Comparison of ENCODE assay signal across 23 cellular contexts in genomic region chr3:37251993-37252392, GRCh38. TPM values are rescaled to one million over a fixed set of nuclear protein-coding genes. Genes with fewer than 3 reads are reported as not detected.
DNase-seq lines count a peak whose midpoint lies in the region; ATAC-seq, FAIRE-seq and TF ChIP-seq lines count a peak whose summit lies in the region.
"Had no signal": no experiment of that assay in that cellular context is flagged by ENCODE, and none has a peak within 500 bp of the region (broad histone marks: within the 10 kb centered on the region; RNA-seq: fewer than 3 reads in every experiment).

No MANE protein-coding gene starts in this region.

- FAIRE-seq in HepG2 (lab: Jason Lieb, UNC) = no peak
- peak; percentile 36 for FAIRE-seq in H54 (lab: Jason Lieb, UNC)
- no peak for FAIRE-seq in K562 (lab: Jason Lieb, UNC)
- FAIRE-seq: A204.1, D721Med, G401.6, GM12891, GM19239 had no signal

- TF ChIP-seq RAD21 in HepG2 (CRISPR knock-in tag; IDR thresholded peaks at IDR 0.05) (no peak), K562 (CRISPR knock-in tag; conservative IDR thresholded peaks at IDR 0.05 in 1 of 2, IDR thresholded peaks at IDR 0.05 in 1 of 2) (no peak)

- no peak overlapping the region for H3K27ac ChIP-seq in HepG2 (ENCODE audit: extremely low read length, insufficient read depth, low read length)
- H3K27ac ChIP-seq in right lobe of liver = no peak overlapping the region
- no peak overlapping the region for H3K27ac ChIP-seq in K562 (ENCODE audit: extremely low read depth, low read depth, low read length)
- H3K27ac ChIP-seq: BLaER1 treated with 17β-estradiol and CSF1 and Interleukin-3, amounts not matched to agents 10 nM and 100 nM; C4-2B had no signal

- no TSS peak for BruUV-seq in HepG2 (replicated peaks; lab: Mats Ljungman, UMichigan)
- no TSS peak for BruUV-seq in K562 (replicated peaks; lab: Mats Ljungman, UMichigan)

- H3K9me1 ChIP-seq in K562 (ENCODE audit: control insufficient read depth, insufficient read depth, low read length) = peaks cover 4% of the 10 kb centered on the region

- H3K27me3 ChIP-seq in HepG2 (ENCODE audit: control insufficient read depth in 1 of 2, insufficient read depth in 2 of 2, low read length in 2 of 2) (no peaks in the 10 kb centered on the region), right lobe of liver (no peaks in the 10 kb centered on the region), K562 (ENCODE audit: control insufficient read depth in 2 of 2, insufficient read depth in 2 of 2, low read length in 2 of 2) (no peaks in the 10 kb centered on the region)
- H3K27me3 ChIP-seq: BLaER1 treated with 17β-estradiol and CSF1 and Interleukin-3, amounts not matched to agents 10 nM and 100 nM had no signal

- 95% methylated on average over 2 of the region's 2 CpGs for WGBS in HepG2 (ENCODE audit: low lambda C conversion rate)
- WGBS in right lobe of liver (ENCODE audit: insufficient coverage, low coverage, low lambda C conversion rate, missing lambda C conversion rate) = 85% methylated on average over 2 of the region's 2 CpGs
- WGBS in K562 (ENCODE audit: insufficient coverage, low coverage, missing lambda C conversion rate) = 83% methylated on average over 2 of the region's 2 CpGs

- H3K36me3 Mint-ChIP-seq in activated T-cell treated with anti-CD3 and anti-CD28 coated beads, Interleukin-2, amount 50 U/mL, for 24 hours (ENCODE audit: low read depth) = peaks cover 61% of the 10 kb centered on the region

- H3K4me3 ChIP-seq in HepG2 (replicated peaks in 1 of 3; ENCODE audit: insufficient read depth in 1 of 3, low read depth in 2 of 3, low read length in 3 of 3) = no peak overlapping the region
- H3K4me3 ChIP-seq in right lobe of liver = no peak overlapping the region
- no peak overlapping the region for H3K4me3 ChIP-seq in K562
- H3K4me3 ChIP-seq: BLaER1 treated with 17β-estradiol and CSF1 and Interleukin-3, amounts not matched to agents 10 nM and 100 nM had no signal

- peaks cover 87% of the 10 kb centered on the region for H3K79me2 ChIP-seq in HepG2 (ENCODE audit: insufficient read depth, low read length)
- peaks cover 87% of the 10 kb centered on the region for H3K79me2 ChIP-seq in K562 (ENCODE audit: control insufficient read depth, insufficient read depth, low read length)

- CTCF ChIA-PET in HepG2 (lab: Yijun Ruan, JAX; ENCODE audit: low intra/inter-chr PET ratio, low total read pairs) (no interaction called here), K562 (lab: Yijun Ruan, JAX; ENCODE audit: low intra/inter-chr PET ratio) (interaction anchor here (0.6 kb wide), 2 partner anchors 8 to 77 kb away, joined by 3 read pairs; no protein-coding TSS in a partner anchor)

- intact Hi-C loops in HepG2 (cut with micrococcal nuclease; ENCODE audit: unreplicated experiment) = no loop called here
- intact Hi-C loops in right lobe of liver (cut with DNase I) = no loop called here
- intact Hi-C loops in K562 (cut with micrococcal nuclease) = no loop called here

- no peak overlapping the region for H2AFZ ChIP-seq in HepG2 (ENCODE audit: low read length)
- H2AFZ ChIP-seq in K562 (ENCODE audit: low read depth, low read length) = no peak overlapping the region

- ATAC-seq in HepG2 = no peak
- no peak for ATAC-seq in right lobe of liver
- ATAC-seq in K562 = no peak
- no peak for ATAC-seq in HG03442 (IDR thresholded peaks at IDR 0.05; ENCODE audit: unreplicated experiment)
- ATAC-seq: CD8-positive, alpha-beta T cell had no signal

- H3K4me3 Mint-ChIP-seq in activated T-cell treated with anti-CD3 and anti-CD28 coated beads, Interleukin-2, amount 50 U/mL, for 24 hours = no peak overlapping the region
- H3K4me3 Mint-ChIP-seq: B cell; CD4-positive, alpha-beta T cell; CD8-positive, alpha-beta T cell had no signal

- TF ChIP-seq POLR2A in HepG2 (IDR thresholded peaks at IDR 0.05; ENCODE audit: insufficient read depth in 1 of 2, low read depth in 2 of 2, low read length in 2 of 2) (no peak), right lobe of liver (IDR thresholded peaks at IDR 0.05) (no peak), H54 (IDR thresholded peaks at IDR 0.05; ENCODE audit: low read depth, low read length) (no peak), K562 (conservative IDR thresholded peaks at IDR 0.05) (no peak), erythroblast (IDR thresholded peaks at IDR 0.05; ENCODE audit: low read length) (no peak)

- H3K9ac ChIP-seq in HepG2 (ENCODE audit: insufficient read depth, low read depth, low read length) (no peak overlapping the region), K562 (ENCODE audit: insufficient read depth in 1 of 2, low read depth in 2 of 2, low read length in 2 of 2) (no peak overlapping the region)
- H3K9ac ChIP-seq: BLaER1 treated with 17β-estradiol and CSF1 and Interleukin-3, amounts not matched to agents 10 nM and 100 nM had no signal

- H3K9me3 ChIP-seq in HepG2 (ENCODE audit: low read length) (no peaks in the 10 kb centered on the region), right lobe of liver (no peaks in the 10 kb centered on the region), K562 (replicated peaks; ENCODE audit: control insufficient read depth, insufficient read depth, low read depth, low read length) (no peaks in the 10 kb centered on the region)
- H3K9me3 ChIP-seq: BLaER1 treated with 17β-estradiol and CSF1 and Interleukin-3, amounts not matched to agents 10 nM and 100 nM; Caco-2 had no signal

- TF ChIP-seq EP300 in HepG2 (IDR thresholded peaks at IDR 0.05; ENCODE audit: low read depth in 2 of 2, low read length in 2 of 2) (no peak), HepG2 (CRISPR knock-in tag; IDR thresholded peaks at IDR 0.05; ENCODE audit: borderline replicate concordance) (no peak), K562 (IDR thresholded peaks at IDR 0.05; ENCODE audit: low read length) (no peak)

- no peaks in the 10 kb centered on the region for H3K27me3 Mint-ChIP-seq in activated T-cell treated with anti-CD3 and anti-CD28 coated beads, Interleukin-2, amount 50 U/mL, for 24 hours
- H3K27me3 Mint-ChIP-seq: B cell; CD4-positive, alpha-beta T cell had no signal

- TF ChIP-seq CTCF in HepG2 (CRISPR knock-in tag; IDR thresholded peaks at IDR 0.05) = no peak
- TF ChIP-seq CTCF in right lobe of liver (IDR thresholded peaks at IDR 0.05) = no peak
- no peak for TF ChIP-seq CTCF in K562 (IDR thresholded peaks at IDR 0.05 in 2 of 3, conservative IDR thresholded peaks at IDR 0.05 in 1 of 3; ENCODE audit: insufficient read depth in 2 of 3, low read depth in 1 of 3, low read length in 3 of 3)

- POLR2A ChIA-PET in HepG2 (lab: Yijun Ruan, JAX) (no interaction called here), K562 (lab: Yijun Ruan, JAX) (interaction anchor here (1.3 kb wide), 1 partner anchor 10 kb away, joined by 4 read pairs; no protein-coding TSS in a partner anchor)

- no peaks in the 10 kb centered on the region for H3K9me3 Mint-ChIP-seq in activated T-cell treated with anti-CD3 and anti-CD28 coated beads, Interleukin-2, amount 50 U/mL, for 24 hours
- H3K9me3 Mint-ChIP-seq: CD4-positive, alpha-beta T cell; CD8-positive, alpha-beta T cell had no signal

- H3K4me1 Mint-ChIP-seq in activated T-cell treated with anti-CD3 and anti-CD28 coated beads, Interleukin-2, amount 50 U/mL, for 24 hours (ENCODE audit: low read depth) = peaks cover 56% of the 10 kb centered on the region

- H3K4me2 ChIP-seq in HepG2 (ENCODE audit: low read depth, low read length) (no peak overlapping the region), K562 (ENCODE audit: insufficient read depth, low read length) (no peak overlapping the region)
- H3K4me2 ChIP-seq: BLaER1 treated with 17β-estradiol and CSF1 and Interleukin-3, amounts not matched to agents 10 nM and 100 nM had no signal

- in situ Hi-C loops in HepG2 (cut with HindIII; ENCODE audit: extremely low pct_ligation_motif_present, low pct_unique_long_range_greater_than_20kb) (no loop called here), K562 (cut with MboI) (no loop called here)

- H3K36me3 ChIP-seq in HepG2 (replicated peaks in 1 of 2; ENCODE audit: control insufficient read depth in 1 of 2, insufficient read depth in 2 of 2, low read length in 2 of 2) = peaks cover 14 to 55% of the 10 kb centered on the region in 2 experiments
- peaks cover 0 to 30% (median 3%) of the 10 kb centered on the region in 4 donors for H3K36me3 ChIP-seq in right lobe of liver
- peaks cover 84% of the 10 kb centered on the region for H3K36me3 ChIP-seq in K562 (ENCODE audit: control insufficient read depth, insufficient read depth, low read length)

- H3K4me1 ChIP-seq in HepG2 (ENCODE audit: insufficient read depth, low read length) (peaks cover 29% of the 10 kb centered on the region), right lobe of liver (peaks cover 0 to 33% (median 13%) of the 10 kb centered on the region in 4 donors), K562 (replicated peaks in 1 of 2; ENCODE audit: control insufficient read depth in 2 of 2, insufficient read depth in 2 of 2, low read length in 2 of 2) (peaks cover 5 to 14% of the 10 kb centered on the region in 2 experiments; a peak in 2 of 5 replicates)

- H4K20me1 ChIP-seq in HepG2 (ENCODE audit: insufficient read depth, low read length) = peaks cover 55% of the 10 kb centered on the region
- H4K20me1 ChIP-seq in K562 (replicated peaks; ENCODE audit: control insufficient read depth, insufficient read depth, low read length) = peaks cover 17% of the 10 kb centered on the region

- DNase-seq in HepG2 (ENCODE audit: low spot score) = no peak
- no peak for DNase-seq in right lobe of liver
- DNase-seq in H54 (ENCODE audit: insufficient read length, low spot score) = no peak
- DNase-seq in K562 (ENCODE audit: extremely low read depth in 1 of 4, low spot score in 3 of 4) = no peak
- DNase-seq in erythroblast (lab: John Stamatoyannopoulos, UW) = no peak
- DNase-seq in activated T-cell treated with anti-CD3 and anti-CD28 coated beads, Interleukin-2, amount 50 U/mL, for 24 hours = no peak
- DNase-seq: 8988T; AML-193; Caco-2; Calu3; CD4-positive, alpha-beta T cell; CD8-positive, alpha-beta T cell; DMS79 treated with DMSO at 0.1 percent for 48 hours; GF-D8 had no signal

- no peak overlapping the region for H3K27ac Mint-ChIP-seq in activated T-cell treated with anti-CD3 and anti-CD28 coated beads, Interleukin-2, amount 50 U/mL, for 24 hours
- H3K27ac Mint-ChIP-seq: B cell; CD4-positive, alpha-beta T cell; CD8-positive, alpha-beta T cell had no signal

RNA-seq across cellular contexts. Expression of gene GOLGA4, which starts 8.9 kb away (rescaled TPM):
- 92.1 and 136 TPM in 2 replicates for total RNA-seq in HepG2 (2016; rRNA removed; fragmentation: Illumina TruSeq; extraction: Trizol)
- 30.4 and 34.1 TPM in 2 replicates for total RNA-seq in HepG2 (2016; cell fraction: cytosol; rRNA removed; fragmentation: Illumina TruSeq; extraction: Trizol; ENCODE audit: low read depth)
- total RNA-seq in HepG2 (2016; cell fraction: insoluble cytoplasmic fraction; rRNA removed; fragmentation: Illumina TruSeq; extraction: Trizol) = 91.2 and 133 TPM in 2 replicates
- 66.7 and 85.3 TPM in 2 replicates for total RNA-seq in HepG2 (2016; cell fraction: membrane; rRNA removed; fragmentation: Illumina TruSeq; extraction: Trizol)
- 121 and 139 TPM in 2 replicates for total RNA-seq in HepG2 (2016; cell fraction: nucleus; rRNA removed; fragmentation: Illumina TruSeq; extraction: Trizol)
- polyA plus RNA-seq in HepG2 (2011; rRNA removed) = 18.4 and 25.7 TPM in 2 replicates
- 8.0 and 12.9 TPM in 2 replicates for polyA plus RNA-seq in HepG2 (2011; cell fraction: cytosol; rRNA removed)
- polyA plus RNA-seq in HepG2 (2011; cell fraction: nucleus; rRNA removed) = 15.2 and 17.6 TPM in 2 replicates
- 39.9 and 55.4 TPM in 2 replicates for polyA plus RNA-seq in HepG2 (2012)
- polyA plus RNA-seq in HepG2 (2016; cell fraction: cytosol; fragmentation: Illumina TruSeq; extraction: Trizol; ENCODE audit: low read depth) = 2.8 and 3.7 TPM in 2 replicates
- 83.2 and 88.8 TPM in 2 replicates for polyA plus RNA-seq in HepG2 (2016; cell fraction: insoluble cytoplasmic fraction; fragmentation: Illumina TruSeq; extraction: Trizol; ENCODE audit: low read depth)
- 12.0 and 14.4 TPM in 2 replicates for polyA plus RNA-seq in HepG2 (2016; cell fraction: membrane; fragmentation: Illumina TruSeq; extraction: Trizol; ENCODE audit: low read depth)
- 110 and 121 TPM in 2 replicates for polyA plus RNA-seq in HepG2 (2016; cell fraction: nucleus; fragmentation: Illumina TruSeq; extraction: Trizol; ENCODE audit: insufficient read depth, low read depth)
- polyA minus RNA-seq in HepG2 (2011; rRNA and poly(A)+ RNA removed; ENCODE audit: low replicate concordance) = 27.8 and 31.8 TPM in 2 replicates
- polyA minus RNA-seq in HepG2 (2011; cell fraction: cytosol; rRNA and poly(A)+ RNA removed) = 44.8 and 48.6 TPM in 2 replicates
- polyA minus RNA-seq in HepG2 (2011; cell fraction: nucleus; rRNA and poly(A)+ RNA removed) = 153 and 159 TPM in 2 replicates
- total RNA-seq in right lobe of liver = 10 to 100 TPM; 56.7 to 70.0 (median 62.3) TPM
- total RNA-seq in K562 (2011; cell fraction: chromatin; rRNA removed; ENCODE audit: low replicate concordance) = 79.9 and 290 TPM in 2 replicates
- 32.5 and 39.2 TPM in 2 replicates for total RNA-seq in K562 (2011; cell fraction: nucleolus; rRNA removed)
- total RNA-seq in K562 (2011; cell fraction: nucleoplasm; rRNA removed) = 93.6 and 112 TPM in 2 replicates
- 33.8 and 35.2 TPM in 2 replicates for total RNA-seq in K562 (2014; rRNA removed)
- 70.3 and 74.9 TPM in 2 replicates for total RNA-seq in K562 (2014; rRNA removed; fragmentation: Illumina TruSeq; extraction: Trizol)
- total RNA-seq in K562 (2015; rRNA removed; fragmentation: Illumina TruSeq; extraction: Trizol) = 62.4 and 70.0 TPM in 2 replicates
- 39.3 and 41.9 TPM in 2 replicates for total RNA-seq in K562 (2021)
- 28.0 and 29.1 TPM in 2 replicates for polyA plus RNA-seq in K562 (2011; rRNA removed)
- 6.3 and 7.6 TPM in 2 replicates for polyA plus RNA-seq in K562 (2011; cell fraction: cytosol; rRNA removed)
- polyA plus RNA-seq in K562 (2011; cell fraction: nucleus; rRNA removed) = 24.7 and 32.5 TPM in 2 replicates
- 22.8 and 23.3 TPM in 2 replicates for polyA plus RNA-seq in K562 (2012)
- 25.3 and 33.6 TPM in 2 replicates for polyA plus RNA-seq in K562 (2014; fragmentation: Illumina TruSeq; extraction: Trizol)
- polyA plus RNA-seq in K562 (2014; fragmentation: Nextera tagmentation; extraction: Ambion mirVana) = 10 to 100 TPM; 12.7 to 13.2 TPM
- polyA plus RNA-seq in K562 (2014; rRNA removed) = 21.8 and 26.6 TPM in 2 replicates
- 45.9 and 83.5 TPM in 2 replicates for polyA minus RNA-seq in K562 (2011; rRNA and poly(A)+ RNA removed)
- 20.1 and 22.1 TPM in 2 replicates for polyA minus RNA-seq in K562 (2011; cell fraction: cytosol; rRNA and poly(A)+ RNA removed)
- polyA minus RNA-seq in K562 (2011; cell fraction: nucleus; rRNA and poly(A)+ RNA removed) = 52.2 and 112 TPM in 2 replicates

Comparison
In these comparisons a context has a peak if more than half of its experiments do, and no peak if none do; other contexts are left out.
1. Of the 241 proteins assayed by ChIP-seq in both HepG2 and K562: peak only in HepG2: none; only in K562: MAFG; in both: MAFF and MAFK; in neither: 238.